ENCODE assay signal across 10 cellular contexts in the genomic region with DNA sequence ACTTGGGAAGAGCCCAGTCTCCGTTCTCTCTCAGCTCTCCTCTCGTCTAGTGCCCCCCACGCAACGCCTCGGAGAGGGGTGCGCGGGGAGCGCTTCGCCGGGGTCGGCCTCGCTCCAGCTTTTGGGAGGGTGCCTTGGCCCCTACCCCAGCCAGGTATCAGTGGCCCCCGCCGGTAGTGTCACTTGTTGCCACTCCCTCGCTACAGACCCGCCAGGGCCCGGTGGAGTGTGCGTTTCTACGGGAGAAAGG. TPM values are rescaled to one million over a fixed set of nuclear protein-coding genes. Genes with fewer than 3 reads are reported as not detected.
DNase-seq lines count a peak whose midpoint lies in the region; ATAC-seq and TF ChIP-seq lines count a peak whose summit lies in the region.
"Had no signal": no experiment of that assay in that cellular context is flagged by ENCODE, and none has a peak within 500 bp of the region (broad histone marks: within the 10 kb centered on the region; RNA-seq: fewer than 3 reads in every experiment).

No MANE protein-coding gene starts in this region.

- H4K5ac ChIP-seq in IMR-90 (ENCODE audit: low read depth, low read length), result peak overlapping the region; percentile 70

- no peak for TF ChIP-seq POLR2A in IMR-90 (IDR thresholded peaks at IDR 0.05; ENCODE audit: low read depth, low read length)

- TF ChIP-seq RAD21 in IMR-90 (IDR thresholded peaks at IDR 0.05; ENCODE audit: low read length), result no peak

- peak overlapping the region; percentile 91 for H3K4ac ChIP-seq in IMR-90 (ENCODE audit: low read depth, low read length)

- peak overlapping the region; percentile 87 for H3K27ac ChIP-seq in IMR-90 (ENCODE audit: insufficient read depth, low read length)
- peak overlapping the region; percentile 60 for H3K27ac ChIP-seq in cingulate gyrus (ENCODE audit: low read depth, low read length)
- H3K27ac ChIP-seq in lower lobe of right lung, result peak overlapping the region; percentile 77
- peak overlapping the region; percentile 65 for H3K27ac ChIP-seq in subcutaneous abdominal adipose tissue (ENCODE audit: low read depth, low read length)

- DNase-seq in IMR-90 (no peak), lower lobe of right lung (no peak), CD14-positive monocyte (ENCODE audit: low spot score) (no peak)
- DNase-seq in stimulated activated CD4-positive, alpha-beta T cell treated with anti-CD3 and anti-CD28 coated beads, Interleukin-4, amount 100 ng/mL, for 1 hour, result no peak
- no peak for DNase-seq in stimulated activated naive CD8-positive, alpha-beta T cell treated with anti-CD3 and anti-CD28 coated beads, Interleukin-15, amount 100 ng/mL, for 72 hours
- DNase-seq: NCI-H1436 treated with DMSO at 0.1 percent for 48 hours had no signal

- in situ Hi-C loops in IMR-90 (cut with MboI; ENCODE audit: low sequenced_read_pairs), result loop anchor here (5.0 to 25.0 kb wide), 4 partner anchors 685 to 1760 kb away; no protein-coding TSS in a partner anchor

- peak overlapping the region; percentile 66 for H3K4me3 ChIP-seq in IMR-90 (ENCODE audit: insufficient read depth, low read depth, low read length)
- peak overlapping the region; percentile 59 for H3K4me3 ChIP-seq in lower lobe of right lung
- peak overlapping the region; percentile 51 to 72 (median 71) for H3K4me3 ChIP-seq in subcutaneous abdominal adipose tissue (ENCODE audit: low read depth in 1 of 5, low read length in 5 of 5)

- peak overlapping the region in 1 of 2 donors; percentile 81 for H3K4me3 Mint-ChIP-seq in CD14-positive monocyte
- no peak overlapping the region for H3K4me3 Mint-ChIP-seq in stimulated activated naive CD8-positive, alpha-beta T cell treated with anti-CD3 and anti-CD28 coated beads, Interleukin-15, amount 100 ng/mL, for 72 hours

- no CpG with 5 or more reads among the region's 19 CpGs for WGBS in IMR-90 (ENCODE audit: extremely low coverage in 2 of 2, insufficient read length in 1 of 2), 2 experiments

- dilution Hi-C loops in IMR-90 (cut with HindIII; ENCODE audit: low sequenced_read_pairs, unreplicated experiment), result no loop called here

- peak overlapping the region; percentile 96 for H3K23ac ChIP-seq in IMR-90 (ENCODE audit: low read depth, low read length)

- H2BK5ac ChIP-seq in IMR-90 (ENCODE audit: low read depth, low read length, poor library complexity, severe bottlenecking), result peak overlapping the region; percentile 89

- BruUV-seq in IMR-90 (replicated peaks; lab: Mats Ljungman, UMichigan), result no TSS peak

- peak overlapping the region; percentile 39; the same call in 2 of the 3 replicates for H2BK15ac ChIP-seq in IMR-90 (ENCODE audit: low read depth, low read length)

- CTCF ChIA-PET in IMR-90 (lab: Yijun Ruan, JAX), result interaction anchor here (0.6 kb wide), 1 partner anchor 1055 kb away, joined by 4 read pairs; no protein-coding TSS in a partner anchor

- peak overlapping the region; percentile 93 for H2AK9ac ChIP-seq in IMR-90 (replicated peaks; ENCODE audit: low read depth, low read length, poor library complexity)

- peak overlapping the region; percentile 54 for H2AK5ac ChIP-seq in IMR-90 (ENCODE audit: low read depth, low read length)

- POLR2A ChIA-PET in IMR-90 (lab: Charles Lee; ENCODE audit: unreplicated experiment), result interaction anchor here (0.6 kb wide), 1 partner anchor 497 kb away, joined by 3 read pairs; no protein-coding TSS in a partner anchor

- peaks cover 51 to 70% (median 67%) of the 10 kb centered on the region in 3 donors for H3K27me3 Mint-ChIP-seq in CD14-positive monocyte (ENCODE audit: low read depth in 3 of 3)
- peaks cover 53% of the 10 kb centered on the region for H3K27me3 Mint-ChIP-seq in stimulated activated naive CD8-positive, alpha-beta T cell treated with anti-CD3 and anti-CD28 coated beads, Interleukin-15, amount 100 ng/mL, for 72 hours

- peak overlapping the region; percentile 88 for H3K56ac ChIP-seq in IMR-90 (ENCODE audit: extremely low read depth, insufficient read depth, low read length)

- TF ChIP-seq CTCF in IMR-90 (conservative IDR thresholded peaks at IDR 0.05; ENCODE audit: low read depth, low read length) (no peak), lower lobe of right lung (IDR thresholded peaks at IDR 0.05) (no peak), CD14-positive monocyte (IDR thresholded peaks at IDR 0.05) (no peak)

- H3K36me3 Mint-ChIP-seq in CD14-positive monocyte, result no peaks in the 10 kb centered on the region

- peak overlapping the region; percentile 95 for H2BK120ac ChIP-seq in IMR-90 (ENCODE audit: low read depth, low read length)

- H3K4me1 ChIP-seq in IMR-90 (ENCODE audit: control insufficient read depth, insufficient read depth, low read length), result peaks cover 8% of the 10 kb centered on the region
- H3K4me1 ChIP-seq in lower lobe of right lung, result peaks cover 9% of the 10 kb centered on the region
- peaks cover 0 to 41% (median 33%) of the 10 kb centered on the region in 5 donors for H3K4me1 ChIP-seq in subcutaneous abdominal adipose tissue (ENCODE audit: control insufficient read depth in 5 of 5, insufficient read depth in 5 of 5, low read length in 5 of 5)

- ATAC-seq in IMR-90 (ENCODE audit: low read depth) (no peak), lower lobe of right lung (no peak), HG03039 (IDR thresholded peaks at IDR 0.05; ENCODE audit: unreplicated experiment) (no peak)
- ATAC-seq in stimulated activated naive CD8-positive, alpha-beta T cell treated with anti-CD3 and anti-CD28 coated beads, Interleukin-15, amount 100 ng/mL, for 72 hours, result no peak

- H4K20me1 ChIP-seq in IMR-90 (ENCODE audit: insufficient read depth, low read length), result peaks cover 23% of the 10 kb centered on the region

- H3K4me1 Mint-ChIP-seq in CD14-positive monocyte, result no peaks in the 10 kb centered on the region
- no peaks in the 10 kb centered on the region for H3K4me1 Mint-ChIP-seq in stimulated activated naive CD8-positive, alpha-beta T cell treated with anti-CD3 and anti-CD28 coated beads, Interleukin-15, amount 100 ng/mL, for 72 hours

- H3K14ac ChIP-seq in IMR-90 (replicated peaks; ENCODE audit: low read depth, low read length), result peak overlapping the region; percentile 93

- no peak overlapping the region for H3K27ac Mint-ChIP-seq in CD14-positive monocyte
- no peak overlapping the region for H3K27ac Mint-ChIP-seq in stimulated activated naive CD8-positive, alpha-beta T cell treated with anti-CD3 and anti-CD28 coated beads, Interleukin-15, amount 100 ng/mL, for 72 hours

- peak overlapping the region; percentile 90 for H4K91ac ChIP-seq in IMR-90 (ENCODE audit: insufficient read depth, low read depth, low read length)

- H3K27me3 ChIP-seq in IMR-90 (ENCODE audit: control insufficient read depth, insufficient read depth, low read length) (no peaks in the 10 kb centered on the region), lower lobe of right lung (ENCODE audit: low read depth) (peaks cover 42% of the 10 kb centered on the region), subcutaneous abdominal adipose tissue (ENCODE audit: control insufficient read depth in 5 of 5, insufficient read depth in 4 of 5, low read length in 5 of 5) (peaks cover 19 to 34% (median 30%) of the 10 kb centered on the region in 5 donors)

- H3K36me3 ChIP-seq in IMR-90 (ENCODE audit: control insufficient read depth, insufficient read depth, low read length) (peaks cover 1% of the 10 kb centered on the region), lower lobe of right lung (no peaks in the 10 kb centered on the region), subcutaneous abdominal adipose tissue (ENCODE audit: control insufficient read depth in 5 of 5, insufficient read depth in 5 of 5, low read length in 5 of 5) (no peaks in the 10 kb centered on the region)

- H3K9me1 ChIP-seq in IMR-90 (ENCODE audit: insufficient read depth, low read length), result peaks cover 4% of the 10 kb centered on the region; the same call in 1 of the 2 replicates

- peaks cover 0 to 15% (median 2%) of the 10 kb centered on the region in 7 donors for H3K9me3 Mint-ChIP-seq in CD14-positive monocyte
- no peaks in the 10 kb centered on the region for H3K9me3 Mint-ChIP-seq in stimulated activated naive CD8-positive, alpha-beta T cell treated with anti-CD3 and anti-CD28 coated beads, Interleukin-15, amount 100 ng/mL, for 72 hours

- H3K9me3 ChIP-seq in IMR-90 (ENCODE audit: control insufficient read depth, insufficient read depth, low read length) (no peaks in the 10 kb centered on the region), lower lobe of right lung (no peaks in the 10 kb centered on the region), subcutaneous abdominal adipose tissue (ENCODE audit: control insufficient read depth in 5 of 5, low read length in 5 of 5) (no peaks in the 10 kb centered on the region)

- H3K79me1 ChIP-seq in IMR-90 (ENCODE audit: low read depth in 1 of 2, low read length in 2 of 2), result peaks cover 10 to 30% of the 10 kb centered on the region in 2 experiments

- intact Hi-C loops in IMR-90 (cut with micrococcal nuclease), result loop anchor here (2.0 to 10.0 kb wide), 13 partner anchors 190 to 1144 kb away; no protein-coding TSS in a partner anchor
- intact Hi-C loops in lower lobe of right lung (cut with DNase I), result no loop called here
- intact Hi-C loops in CD14-positive monocyte (cut with micrococcal nuclease), result no loop called here

- H3K18ac ChIP-seq in IMR-90 (ENCODE audit: low read depth, low read length), result peak overlapping the region; percentile 67; the same call in 1 of the 2 replicates

- H2BK20ac ChIP-seq in IMR-90 (ENCODE audit: low read depth, low read length), result peak overlapping the region; percentile 70

- peak overlapping the region; percentile 96 for H2AFZ ChIP-seq in IMR-90 (replicated peaks; ENCODE audit: low read length, poor library complexity)

- peak overlapping the region; percentile 86 to 92 for H4K8ac ChIP-seq in IMR-90 (ENCODE audit: low read depth in 2 of 2, low read length in 2 of 2)

- H3K9ac ChIP-seq in IMR-90 (ENCODE audit: low read depth, low read length) (peak overlapping the region; percentile 91), subcutaneous abdominal adipose tissue (ENCODE audit: low read length in 5 of 5) (peak overlapping the region in 2 of 5 donors; percentile 33 to 58)

- H3K4me2 ChIP-seq in IMR-90 (ENCODE audit: low read depth, low read length), result peak overlapping the region; percentile 84

TF ChIP-seq in IMR-90, 13 proteins besides CTCF, POLR2A, EP300 and RAD21 (continues in another document):
- TF ChIP-seq MAZ (IDR thresholded peaks at IDR 0.05; ENCODE audit: borderline replicate concordance, low read depth, low read length) (no peak), BHLHE40 (IDR thresholded peaks at IDR 0.05; ENCODE audit: low read depth, low read length) (no peak), CEBPB (IDR thresholded peaks at IDR 0.05; ENCODE audit: low read depth, low read length) (no peak)

RNA-seq across cellular contexts. Expression of a gene that starts 0.8 kb away (rescaled TPM):
- total RNA-seq in IMR-90 (2012; rRNA removed) (395 and 601 TPM in 2 replicates), lower lobe of right lung (94.1 TPM)
- polyA plus RNA-seq in IMR-90 (2012; rRNA removed) (235 and 266 TPM in 2 replicates), CD14-positive monocyte (not detected)
- polyA plus RNA-seq in IMR-90 (2012; cell fraction: cytosol; rRNA removed), result 335 and 358 TPM in 2 replicates
- 145 and 223 TPM in 2 replicates for polyA plus RNA-seq in IMR-90 (2012; cell fraction: nucleus; rRNA removed; ENCODE audit: low replicate concordance)
- total RNA-seq: SK-MEL-5 had no signal
